18 cellular contexts compared by ENCODE assay signal in genomic region chr14:31228533-31228932, GRCh38. TPM values are rescaled to one million over a fixed set of nuclear protein-coding genes. Genes with fewer than 3 reads are reported as not detected.
DNase-seq lines count a peak whose midpoint lies in the region; ATAC-seq and TF ChIP-seq lines count a peak whose summit lies in the region.
"Had no signal": no experiment of that assay in that cellular context is flagged by ENCODE, and none has a peak within 500 bp of the region (broad histone marks: within the 10 kb centered on the region; RNA-seq: fewer than 3 reads in every experiment).

No MANE protein-coding gene starts in this region.

- H3K4me3 Mint-ChIP-seq in WTC11: no peak overlapping the region
- H3K4me3 Mint-ChIP-seq: activated CD4-positive, alpha-beta memory T cell treated with anti-CD3 and anti-CD28 coated beads for 36 hours; activated T-helper 17 cell treated with anti-CD3 and anti-CD28 coated beads, Interleukin-2, amount 50 U/mL, for 72 hours; brain; T-helper 2 cell treated with Interferon-gamma antibody and Interleukin-4, amounts not matched to agents 5 μg/mL and 100 μg/mL, for 36 hours had no signal

- H3K9me3 ChIP-seq in skeletal muscle tissue (ENCODE audit: control insufficient read depth in 3 of 3, low read length in 3 of 3): no peaks in the 10 kb centered on the region

- peaks cover 8% of the 10 kb centered on the region for H3K4me1 ChIP-seq in foreskin keratinocyte
- H3K4me1 ChIP-seq in skeletal muscle tissue (ENCODE audit: control insufficient read depth in 3 of 3, insufficient read depth in 3 of 3, low read length in 3 of 3): peaks cover 0 to 4% (median 2%) of the 10 kb centered on the region in 3 donors

- TF ChIP-seq CTCF in WTC11 (IDR thresholded peaks at IDR 0.05) (no peak), foreskin keratinocyte (conservative IDR thresholded peaks at IDR 0.05) (no peak)

- H3K9ac ChIP-seq in skeletal muscle tissue (ENCODE audit: low read depth in 1 of 3, low read length in 3 of 3): no peak overlapping the region
- H3K9ac ChIP-seq: BLaER1 treated with 17β-estradiol and CSF1 and Interleukin-3, amounts not matched to agents 10 nM and 100 nM had no signal

- H3K27ac ChIP-seq in foreskin keratinocyte: no peak overlapping the region
- H3K27ac ChIP-seq in skeletal muscle tissue (ENCODE audit: low read depth, low read length): peak overlapping the region; percentile 85
- H3K27ac ChIP-seq: RWPE1 had no signal

- H3K36me3 Mint-ChIP-seq in WTC11: no peaks in the 10 kb centered on the region
- H3K36me3 Mint-ChIP-seq: activated CD4-positive, alpha-beta memory T cell treated with anti-CD3 and anti-CD28 coated beads for 36 hours; brain had no signal

- ATAC-seq in GM21619 (IDR thresholded peaks at IDR 0.05; ENCODE audit: unreplicated experiment): peak; percentile 50
- ATAC-seq in WTC11: no peak
- ATAC-seq in foreskin keratinocyte: peak; percentile 33
- ATAC-seq in GM18511 (IDR thresholded peaks at IDR 0.05; ENCODE audit: unreplicated experiment): no peak
- ATAC-seq in HG03457 (IDR thresholded peaks at IDR 0.05; ENCODE audit: unreplicated experiment): no peak
- ATAC-seq in GM19328 (IDR thresholded peaks at IDR 0.05; ENCODE audit: unreplicated experiment): no peak

- no peaks in the 10 kb centered on the region for H3K36me3 ChIP-seq in skeletal muscle tissue (ENCODE audit: control insufficient read depth in 3 of 3, insufficient read depth in 3 of 3, low read length in 3 of 3)
- H3K36me3 ChIP-seq: BLaER1 treated with 17β-estradiol and CSF1 and Interleukin-3, amounts not matched to agents 10 nM and 100 nM had no signal

- no peaks in the 10 kb centered on the region for H3K27me3 ChIP-seq in foreskin keratinocyte
- H3K27me3 ChIP-seq in skeletal muscle tissue (ENCODE audit: control insufficient read depth in 3 of 3, insufficient read depth in 3 of 3, low read length in 3 of 3): no peaks in the 10 kb centered on the region
- H3K27me3 ChIP-seq: BLaER1 treated with 17β-estradiol and CSF1 and Interleukin-3, amounts not matched to agents 10 nM and 100 nM had no signal

- H3K27ac Mint-ChIP-seq in WTC11: no peak overlapping the region
- H3K27ac Mint-ChIP-seq: activated CD4-positive, alpha-beta memory T cell treated with anti-CD3 and anti-CD28 coated beads for 36 hours; activated T-helper 17 cell treated with anti-CD3 and anti-CD28 coated beads, Interleukin-2, amount 50 U/mL, for 72 hours; T-helper 2 cell treated with Interferon-gamma antibody and Interleukin-4, amounts not matched to agents 5 μg/mL and 100 μg/mL, for 36 hours had no signal

- H3K9me3 Mint-ChIP-seq in WTC11: no peaks in the 10 kb centered on the region
- H3K9me3 Mint-ChIP-seq: activated CD4-positive, alpha-beta memory T cell treated with anti-CD3 and anti-CD28 coated beads for 36 hours; activated T-helper 17 cell treated with anti-CD3 and anti-CD28 coated beads, Interleukin-2, amount 50 U/mL, for 72 hours; T-helper 2 cell treated with Interferon-gamma antibody and Interleukin-4, amounts not matched to agents 5 μg/mL and 100 μg/mL, for 36 hours had no signal

- POLR2A ChIA-PET in WTC11 (lab: Charles Lee): no interaction called here

- H3K27me3 Mint-ChIP-seq in WTC11 (ENCODE audit: low read depth): no peaks in the 10 kb centered on the region
- H3K27me3 Mint-ChIP-seq: activated CD4-positive, alpha-beta memory T cell treated with anti-CD3 and anti-CD28 coated beads for 36 hours; activated T-helper 17 cell treated with anti-CD3 and anti-CD28 coated beads, Interleukin-2, amount 50 U/mL, for 72 hours; brain had no signal

- peaks cover 6% of the 10 kb centered on the region for H3K4me1 Mint-ChIP-seq in WTC11
- H3K4me1 Mint-ChIP-seq: activated T-helper 17 cell treated with anti-CD3 and anti-CD28 coated beads, Interleukin-2, amount 50 U/mL, for 72 hours had no signal

- DNase-seq in WTC11 (ENCODE audit: low spot score) (no peak), foreskin keratinocyte (peak; percentile 20 to 39), T-helper 9 cell (no peak)
- DNase-seq: activated CD4-positive, alpha-beta memory T cell treated with anti-CD3 and anti-CD28 coated beads for 36 hours; H7; NCI-H1417; NCI-H510A treated with DMSO at 0.1 percent for 48 hours; stimulated activated CD4-positive, alpha-beta T cell treated with anti-CD3 and anti-CD28 coated beads, Interleukin-1b, Interleukin-23, amount 100 ng/mL, for 48 hours had no signal

- CTCF ChIA-PET in WTC11 (lab: Charles Lee): interaction anchor here (0.6 to 1.2 kb wide), 2 partner anchors 21 to 551 kb away, joined by 3 to 5 read pairs; partner anchors contain the start of gene HECTD1

- H3K4me3 ChIP-seq in skeletal muscle tissue (ENCODE audit: low read length in 3 of 3): no peak overlapping the region
- H3K4me3 ChIP-seq: BLaER1 treated with 17β-estradiol and CSF1 and Interleukin-3, amounts not matched to agents 10 nM and 100 nM had no signal

TF ChIP-seq in WTC11, 78 proteins besides CTCF, POLR2A, EP300 and RAD21:
- TF ChIP-seq ATF6 (CRISPR knock-in tag; IDR thresholded peaks at IDR 0.05) (no peak), GABPB1 (CRISPR knock-in tag; IDR thresholded peaks at IDR 0.05) (peak; percentile 32; the same call in 1 of the 2 replicates)

RNA-seq across cellular contexts. Expression of gene HECTD1, which starts 20.9 kb away (rescaled TPM):
- 81.7 to 89.1 TPM (median 88.5 TPM) in 3 replicates for total RNA-seq in WTC11 (2021)
- 93.4 and 98.9 TPM in 2 replicates for total RNA-seq in foreskin keratinocyte
- polyA plus RNA-seq in foreskin keratinocyte: 26.4 and 29.4 TPM in 2 replicates
- 234 TPM for total RNA-seq in skeletal muscle tissue

Comparison
In these comparisons a context has a peak if more than half of its experiments do, and no peak if none do; other contexts are left out.
1. ATAC-seq: peak in GM21619 (single experiment) and foreskin keratinocyte (single experiment); none in WTC11 (single experiment), GM18511 (single experiment), HG03457 (single experiment) and GM19328 (single experiment).
2. DNase-seq: peak in foreskin keratinocyte (2 of 2); none in WTC11 (single experiment) and T-helper 9 cell (single experiment).